ENCODE assay signal across 1 cellular context in the genomic region with DNA sequence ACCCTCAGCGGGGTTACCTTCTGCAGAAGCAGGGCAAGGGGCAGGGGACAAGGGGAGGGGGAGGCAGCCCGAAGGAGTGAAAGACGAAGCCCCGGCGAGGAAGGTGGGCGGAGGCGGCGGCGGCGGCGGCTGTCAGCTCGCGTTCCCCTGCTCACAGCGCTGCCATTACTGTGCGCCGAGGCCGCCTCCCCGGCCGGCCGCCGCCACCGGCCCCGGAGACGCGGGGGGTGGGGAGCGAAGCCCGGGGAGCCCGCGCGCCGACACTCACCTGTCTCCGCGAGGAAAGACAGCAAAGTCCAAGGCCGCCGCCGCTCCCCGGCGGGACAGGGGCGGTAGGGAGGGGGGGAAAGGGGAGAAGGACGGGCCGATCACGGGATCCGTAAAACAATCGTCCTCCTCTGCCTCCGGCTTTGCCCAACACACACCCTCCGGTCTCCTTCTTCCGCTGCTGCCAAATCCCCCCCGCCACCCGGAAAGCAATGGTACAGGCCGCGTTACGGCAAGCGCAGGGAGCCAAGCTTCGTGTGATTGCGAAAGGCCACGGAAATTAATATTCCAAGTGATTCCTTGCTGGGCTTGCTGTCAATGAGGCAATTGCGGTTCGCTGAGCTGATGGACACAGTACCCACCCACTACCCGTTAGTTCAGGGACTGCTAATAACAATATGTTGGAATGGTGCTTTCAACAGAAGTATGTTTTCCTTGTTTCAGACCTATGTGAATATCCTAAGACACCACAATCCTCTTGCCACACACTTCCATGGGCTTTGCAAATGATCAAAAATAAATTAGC.
TF ChIP-seq lines count a peak whose summit lies in the region.

A gene (minus strand): TSS at position 180 of the 793 bp plus-strand sequence. CDS start 19,024 bp downstream, outside the sequence.

TF ChIP-seq in HEK293, 187 proteins besides CTCF, POLR2A, EP300 and RAD21 (continued from another document and continues in another):
- TF ChIP-seq ZNF776 (tag by site-specific recombination; IDR thresholded peaks at IDR 0.05; ENCODE audit: borderline replicate concordance): no peak
- TF ChIP-seq YY2 (tag by site-specific recombination; IDR thresholded peaks at IDR 0.05): no peak; the same call in none of the 2 replicates
- TF ChIP-seq ZNF664 (tag by site-specific recombination; IDR thresholded peaks at IDR 0.05): peak; percentile 86
- TF ChIP-seq, protein P1, sequence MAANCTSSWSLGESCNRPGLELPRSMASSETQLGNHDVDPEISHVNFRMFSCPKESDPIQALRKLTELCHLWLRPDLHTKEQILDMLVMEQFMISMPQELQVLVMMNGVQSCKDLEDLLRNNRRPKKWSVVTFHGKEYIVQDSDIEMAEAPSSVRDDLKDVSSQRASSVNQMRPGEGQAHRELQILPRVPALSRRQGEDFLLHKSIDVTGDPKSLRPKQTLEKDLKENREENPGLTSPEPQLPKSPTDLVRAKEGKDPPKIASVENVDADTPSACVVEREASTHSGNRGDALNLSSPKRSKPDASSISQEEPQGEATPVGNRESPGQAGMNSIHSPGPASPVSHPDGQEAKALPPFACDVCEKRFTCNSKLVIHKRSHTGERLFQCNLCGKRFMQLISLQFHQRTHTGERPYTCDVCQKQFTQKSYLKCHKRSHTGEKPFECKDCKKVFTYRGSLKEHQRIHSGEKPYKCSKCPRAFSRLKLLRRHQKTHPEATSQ (tag by site-specific recombination; IDR thresholded peaks at IDR 0.05): peak; percentile 82
- no peak for TF ChIP-seq ZNF266 (tag by site-specific recombination; IDR thresholded peaks at IDR 0.05; ENCODE audit: low read depth)
- TF ChIP-seq BCL11B (tag by site-specific recombination; IDR thresholded peaks at IDR 0.05; ENCODE audit: low read depth): no peak
- TF ChIP-seq ZNF560 (tag by site-specific recombination; IDR thresholded peaks at IDR 0.05; ENCODE audit: borderline replicate concordance): no peak
- TF ChIP-seq RBAK (tag by site-specific recombination; IDR thresholded peaks at IDR 0.05): no peak
- TF ChIP-seq, protein P2, sequence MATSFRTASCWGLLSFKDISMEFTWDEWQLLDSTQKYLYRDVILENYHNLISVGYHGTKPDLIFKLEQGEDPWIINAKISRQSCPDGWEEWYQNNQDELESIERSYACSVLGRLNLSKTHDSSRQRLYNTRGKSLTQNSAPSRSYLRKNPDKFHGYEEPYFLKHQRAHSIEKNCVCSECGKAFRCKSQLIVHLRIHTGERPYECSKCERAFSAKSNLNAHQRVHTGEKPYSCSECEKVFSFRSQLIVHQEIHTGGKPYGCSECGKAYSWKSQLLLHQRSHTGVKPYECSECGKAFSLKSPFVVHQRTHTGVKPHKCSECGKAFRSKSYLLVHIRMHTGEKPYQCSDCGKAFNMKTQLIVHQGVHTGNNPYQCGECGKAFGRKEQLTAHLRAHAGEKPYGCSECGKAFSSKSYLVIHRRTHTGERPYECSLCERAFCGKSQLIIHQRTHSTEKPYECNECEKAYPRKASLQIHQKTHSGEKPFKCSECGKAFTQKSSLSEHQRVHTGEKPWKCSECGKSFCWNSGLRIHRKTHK (tag by site-specific recombination; IDR thresholded peaks at IDR 0.05): no peak
- TF ChIP-seq ZNF37A (tag by site-specific recombination; IDR thresholded peaks at IDR 0.05): no peak
- TF ChIP-seq ZNF138 (tag by site-specific recombination; IDR thresholded peaks at IDR 0.05; ENCODE audit: borderline replicate concordance): no peak
- no peak for TF ChIP-seq ZNF837 (tag by site-specific recombination; IDR thresholded peaks at IDR 0.05)
- no peak for TF ChIP-seq ZBTB21 (tag by site-specific recombination; IDR thresholded peaks at IDR 0.05)
- TF ChIP-seq ZNF426 (tag by site-specific recombination; IDR thresholded peaks at IDR 0.05): no peak
- TF ChIP-seq KLF8 (tag by site-specific recombination; IDR thresholded peaks at IDR 0.05): peak; percentile 88
- TF ChIP-seq ZNF302 (tag by site-specific recombination; IDR thresholded peaks at IDR 0.05; ENCODE audit: low read depth): no peak
- TF ChIP-seq BCL11A (tag by site-specific recombination; IDR thresholded peaks at IDR 0.05; ENCODE audit: low read depth): no peak
- peak; percentile 58; the same call in 1 of the 2 replicates for TF ChIP-seq KLF9 (tag by site-specific recombination; IDR thresholded peaks at IDR 0.05; ENCODE audit: low read depth)
- TF ChIP-seq SP3 (tag by site-specific recombination; IDR thresholded peaks at IDR 0.05): peak; percentile 71
- TF ChIP-seq SCRT1 (tag by site-specific recombination; IDR thresholded peaks at IDR 0.05; ENCODE audit: borderline replicate concordance): no peak
- TF ChIP-seq ZNF114 (tag by site-specific recombination; IDR thresholded peaks at IDR 0.05): no peak
- TF ChIP-seq ZNF561 (tag by site-specific recombination; IDR thresholded peaks at IDR 0.05; ENCODE audit: borderline replicate concordance): peak; percentile 96; the same call in 1 of the 2 replicates
- TF ChIP-seq, protein P3, sequence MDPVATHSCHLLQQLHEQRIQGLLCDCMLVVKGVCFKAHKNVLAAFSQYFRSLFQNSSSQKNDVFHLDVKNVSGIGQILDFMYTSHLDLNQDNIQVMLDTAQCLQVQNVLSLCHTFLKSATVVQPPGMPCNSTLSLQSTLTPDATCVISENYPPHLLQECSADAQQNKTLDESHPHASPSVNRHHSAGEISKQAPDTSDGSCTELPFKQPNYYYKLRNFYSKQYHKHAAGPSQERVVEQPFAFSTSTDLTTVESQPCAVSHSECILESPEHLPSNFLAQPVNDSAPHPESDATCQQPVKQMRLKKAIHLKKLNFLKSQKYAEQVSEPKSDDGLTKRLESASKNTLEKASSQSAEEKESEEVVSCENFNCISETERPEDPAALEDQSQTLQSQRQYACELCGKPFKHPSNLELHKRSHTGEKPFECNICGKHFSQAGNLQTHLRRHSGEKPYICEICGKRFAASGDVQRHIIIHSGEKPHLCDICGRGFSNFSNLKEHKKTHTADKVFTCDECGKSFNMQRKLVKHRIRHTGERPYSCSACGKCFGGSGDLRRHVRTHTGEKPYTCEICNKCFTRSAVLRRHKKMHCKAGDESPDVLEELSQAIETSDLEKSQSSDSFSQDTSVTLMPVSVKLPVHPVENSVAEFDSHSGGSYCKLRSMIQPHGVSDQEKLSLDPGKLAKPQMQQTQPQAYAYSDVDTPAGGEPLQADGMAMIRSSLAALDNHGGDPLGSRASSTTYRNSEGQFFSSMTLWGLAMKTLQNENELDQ (tag by site-specific recombination; IDR thresholded peaks at IDR 0.05; ENCODE audit: low read depth): no peak
- TF ChIP-seq OVOL3 (tag by site-specific recombination; IDR thresholded peaks at IDR 0.05): no peak
- TF ChIP-seq ZNF239 (tag by site-specific recombination; IDR thresholded peaks at IDR 0.05): no peak
- no peak for TF ChIP-seq ZNF792 (tag by site-specific recombination; IDR thresholded peaks at IDR 0.05)
- peak; percentile 69 for TF ChIP-seq ZNF394 (tag by site-specific recombination; IDR thresholded peaks at IDR 0.05; ENCODE audit: borderline replicate concordance)
- TF ChIP-seq ZFP41 (tag by site-specific recombination; IDR thresholded peaks at IDR 0.05; ENCODE audit: borderline replicate concordance): no peak
- TF ChIP-seq KLF1 (tag by site-specific recombination; IDR thresholded peaks at IDR 0.05): 0 out of 2 replicates have a peak, but pooled peaks have one; percentile 39
- no peak for TF ChIP-seq ZNF548 (tag by site-specific recombination; IDR thresholded peaks at IDR 0.05)
- TF ChIP-seq, protein P4, sequence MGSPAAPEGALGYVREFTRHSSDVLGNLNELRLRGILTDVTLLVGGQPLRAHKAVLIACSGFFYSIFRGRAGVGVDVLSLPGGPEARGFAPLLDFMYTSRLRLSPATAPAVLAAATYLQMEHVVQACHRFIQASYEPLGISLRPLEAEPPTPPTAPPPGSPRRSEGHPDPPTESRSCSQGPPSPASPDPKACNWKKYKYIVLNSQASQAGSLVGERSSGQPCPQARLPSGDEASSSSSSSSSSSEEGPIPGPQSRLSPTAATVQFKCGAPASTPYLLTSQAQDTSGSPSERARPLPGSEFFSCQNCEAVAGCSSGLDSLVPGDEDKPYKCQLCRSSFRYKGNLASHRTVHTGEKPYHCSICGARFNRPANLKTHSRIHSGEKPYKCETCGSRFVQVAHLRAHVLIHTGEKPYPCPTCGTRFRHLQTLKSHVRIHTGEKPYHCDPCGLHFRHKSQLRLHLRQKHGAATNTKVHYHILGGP (tag by site-specific recombination; IDR thresholded peaks at IDR 0.05): no peak
- TF ChIP-seq, protein P5, sequence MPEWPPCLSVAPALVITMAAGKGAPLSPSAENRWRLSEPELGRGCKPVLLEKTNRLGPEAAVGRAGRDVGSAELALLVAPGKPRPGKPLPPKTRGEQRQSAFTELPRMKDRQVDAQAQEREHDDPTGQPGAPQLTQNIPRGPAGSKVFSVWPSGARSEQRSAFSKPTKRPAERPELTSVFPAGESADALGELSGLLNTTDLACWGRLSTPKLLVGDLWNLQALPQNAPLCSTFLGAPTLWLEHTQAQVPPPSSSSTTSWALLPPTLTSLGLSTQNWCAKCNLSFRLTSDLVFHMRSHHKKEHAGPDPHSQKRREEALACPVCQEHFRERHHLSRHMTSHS (tag by site-specific recombination; IDR thresholded peaks at IDR 0.05): no peak
- peak; percentile 72 for TF ChIP-seq ZNF324 (tag by site-specific recombination; IDR thresholded peaks at IDR 0.05)
- TF ChIP-seq ZNF391 (tag by site-specific recombination; IDR thresholded peaks at IDR 0.05; ENCODE audit: borderline replicate concordance, low read depth): peak; percentile 94
- no peak for TF ChIP-seq ZNF274 (IDR thresholded peaks at IDR 0.05; ENCODE audit: low read length)
- no peak for TF ChIP-seq ZNF274 (tag by site-specific recombination; IDR thresholded peaks at IDR 0.05; ENCODE audit: borderline replicate concordance)
- peak; percentile 49; the same call in 1 of the 2 replicates for TF ChIP-seq ZSCAN23 (tag by site-specific recombination; IDR thresholded peaks at IDR 0.05)
- TF ChIP-seq ZNF76 (tag by site-specific recombination; IDR thresholded peaks at IDR 0.05; ENCODE audit: borderline replicate concordance, low read depth): peak; percentile 65; the same call in 1 of the 2 replicates
- peak; percentile 36; the same call in 1 of the 2 replicates for TF ChIP-seq ZNF623 (tag by site-specific recombination; IDR thresholded peaks at IDR 0.05)
- TF ChIP-seq ZNF677 (tag by site-specific recombination; IDR thresholded peaks at IDR 0.05): no peak
- no peak for TF ChIP-seq HOXD13 (CRISPR knock-in tag; IDR thresholded peaks at IDR 0.05; ENCODE audit: borderline replicate concordance)
- TF ChIP-seq, protein P6, sequence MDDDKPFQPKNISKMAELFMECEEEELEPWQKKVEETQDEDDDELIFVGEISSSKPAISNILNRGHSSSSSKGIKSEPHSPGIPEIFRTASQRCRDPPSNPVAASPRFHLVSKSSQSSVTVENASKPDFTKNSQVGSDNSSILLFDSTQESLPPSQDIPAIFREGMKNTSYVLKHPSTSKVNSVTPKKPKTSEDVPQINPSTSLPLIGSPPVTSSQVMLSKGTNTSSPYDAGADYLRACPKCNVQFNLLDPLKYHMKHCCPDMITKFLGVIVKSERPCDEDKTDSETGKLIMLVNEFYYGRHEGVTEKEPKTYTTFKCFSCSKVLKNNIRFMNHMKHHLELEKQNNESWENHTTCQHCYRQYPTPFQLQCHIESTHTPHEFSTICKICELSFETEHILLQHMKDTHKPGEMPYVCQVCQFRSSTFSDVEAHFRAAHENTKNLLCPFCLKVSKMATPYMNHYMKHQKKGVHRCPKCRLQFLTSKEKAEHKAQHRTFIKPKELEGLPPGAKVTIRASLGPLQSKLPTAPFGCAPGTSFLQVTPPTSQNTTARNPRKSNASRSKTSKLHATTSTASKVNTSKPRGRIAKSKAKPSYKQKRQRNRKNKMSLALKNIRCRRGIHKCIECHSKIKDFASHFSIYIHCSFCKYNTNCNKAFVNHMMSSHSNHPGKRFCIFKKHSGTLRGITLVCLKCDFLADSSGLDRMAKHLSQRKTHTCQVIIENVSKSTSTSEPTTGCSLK (tag by site-specific recombination; IDR thresholded peaks at IDR 0.05): no peak
- TF ChIP-seq ZBTB7A (tag by site-specific recombination; IDR thresholded peaks at IDR 0.05; ENCODE audit: low read depth): 0 out of 2 replicates have a peak, but pooled peaks have one; percentile 65
- TF ChIP-seq ZNF292 (tag by site-specific recombination; IDR thresholded peaks at IDR 0.05; ENCODE audit: borderline replicate concordance, low read depth): no peak
- TF ChIP-seq ZNF23 (tag by site-specific recombination; IDR thresholded peaks at IDR 0.05; ENCODE audit: borderline replicate concordance): no peak
- no peak for TF ChIP-seq ZNF510 (tag by site-specific recombination; IDR thresholded peaks at IDR 0.05; ENCODE audit: insufficient replicate concordance)
- TF ChIP-seq ZNF777 (tag by site-specific recombination; IDR thresholded peaks at IDR 0.05; ENCODE audit: borderline replicate concordance): no peak
- TF ChIP-seq ZNF558 (tag by site-specific recombination; IDR thresholded peaks at IDR 0.05): peak; percentile 19; the same call in 1 of the 2 replicates
- TF ChIP-seq ZNF473 (tag by site-specific recombination; IDR thresholded peaks at IDR 0.05): no peak
- TF ChIP-seq, protein P7, sequence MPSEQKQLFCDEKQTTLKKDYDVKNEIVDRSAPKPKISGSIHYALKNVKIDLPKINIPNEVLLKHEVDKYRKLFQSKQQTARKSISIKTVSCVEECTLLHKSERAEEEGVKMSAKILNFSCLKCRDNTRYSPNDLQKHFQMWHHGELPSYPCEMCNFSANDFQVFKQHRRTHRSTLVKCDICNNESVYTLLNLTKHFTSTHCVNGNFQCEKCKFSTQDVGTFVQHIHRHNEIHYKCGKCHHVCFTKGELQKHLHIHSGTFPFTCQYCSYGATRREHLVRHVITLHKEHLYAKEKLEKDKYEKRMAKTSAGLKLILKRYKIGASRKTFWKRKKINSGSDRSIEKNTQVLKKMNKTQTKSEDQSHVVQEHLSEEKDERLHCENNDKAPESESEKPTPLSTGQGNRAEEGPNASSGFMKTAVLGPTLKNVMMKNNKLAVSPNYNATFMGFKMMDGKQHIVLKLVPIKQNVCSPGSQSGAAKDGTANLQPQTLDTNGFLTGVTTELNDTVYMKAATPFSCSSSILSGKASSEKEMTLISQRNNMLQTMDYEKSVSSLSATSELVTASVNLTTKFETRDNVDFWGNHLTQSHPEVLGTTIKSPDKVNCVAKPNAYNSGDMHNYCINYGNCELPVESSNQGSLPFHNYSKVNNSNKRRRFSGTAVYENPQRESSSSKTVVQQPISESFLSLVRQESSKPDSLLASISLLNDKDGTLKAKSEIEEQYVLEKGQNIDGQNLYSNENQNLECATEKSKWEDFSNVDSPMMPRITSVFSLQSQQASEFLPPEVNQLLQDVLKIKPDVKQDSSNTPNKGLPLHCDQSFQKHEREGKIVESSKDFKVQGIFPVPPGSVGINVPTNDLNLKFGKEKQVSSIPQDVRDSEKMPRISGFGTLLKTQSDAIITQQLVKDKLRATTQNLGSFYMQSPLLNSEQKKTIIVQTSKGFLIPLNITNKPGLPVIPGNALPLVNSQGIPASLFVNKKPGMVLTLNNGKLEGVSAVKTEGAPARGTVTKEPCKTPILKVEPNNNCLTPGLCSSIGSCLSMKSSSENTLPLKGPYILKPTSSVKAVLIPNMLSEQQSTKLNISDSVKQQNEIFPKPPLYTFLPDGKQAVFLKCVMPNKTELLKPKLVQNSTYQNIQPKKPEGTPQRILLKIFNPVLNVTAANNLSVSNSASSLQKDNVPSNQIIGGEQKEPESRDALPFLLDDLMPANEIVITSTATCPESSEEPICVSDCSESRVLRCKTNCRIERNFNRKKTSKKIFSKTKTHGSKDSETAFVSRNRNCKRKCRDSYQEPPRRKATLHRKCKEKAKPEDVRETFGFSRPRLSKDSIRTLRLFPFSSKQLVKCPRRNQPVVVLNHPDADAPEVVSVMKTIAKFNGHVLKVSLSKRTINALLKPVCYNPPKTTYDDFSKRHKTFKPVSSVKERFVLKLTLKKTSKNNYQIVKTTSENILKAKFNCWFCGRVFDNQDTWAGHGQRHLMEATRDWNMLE (tag by site-specific recombination; conservative IDR thresholded peaks at IDR 0.05; ENCODE audit: low read depth): peak; percentile 59; the same call in 1 of the 2 replicates
- TF ChIP-seq ZFP69B (tag by site-specific recombination; IDR thresholded peaks at IDR 0.05): peak; percentile 75
